ENCODE assay signal across 20 cellular contexts in the genomic region with DNA sequence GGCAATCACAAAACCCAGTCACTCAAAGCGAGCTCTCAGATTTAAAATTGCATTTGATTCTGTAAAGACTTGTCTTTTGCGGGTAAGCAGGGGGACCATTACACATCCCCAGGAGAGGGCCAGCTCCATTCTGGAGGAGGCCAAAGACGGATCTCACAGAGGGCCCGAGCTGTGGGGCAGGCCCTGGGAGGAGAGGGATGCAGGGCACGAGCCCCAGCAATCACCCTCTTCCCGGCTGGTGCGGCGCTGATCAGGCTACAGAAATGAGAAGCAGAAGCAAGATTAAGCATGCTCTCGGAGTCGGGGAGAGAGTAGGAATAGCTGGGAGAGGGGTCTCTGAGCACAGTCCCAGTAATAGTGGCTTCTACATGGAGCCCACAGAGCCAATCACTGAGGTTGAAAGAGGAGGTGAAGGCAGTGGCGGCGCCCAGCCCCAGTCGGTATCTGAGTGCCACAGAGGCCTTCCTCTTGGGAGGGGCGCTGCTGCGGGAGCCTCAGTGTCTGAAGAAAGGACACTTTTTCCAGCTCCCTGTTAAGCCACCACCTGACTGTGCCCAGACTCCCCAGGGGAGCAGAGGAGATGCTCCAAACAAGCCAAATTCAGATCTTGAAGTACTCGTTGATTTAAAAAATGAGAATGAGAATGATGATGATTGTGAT. TPM values are rescaled to one million over a fixed set of nuclear protein-coding genes. Genes with fewer than 3 reads are reported as not detected.
DNase-seq lines count a peak whose midpoint lies in the region; ATAC-seq, FAIRE-seq and TF ChIP-seq lines count a peak whose summit lies in the region.
"Had no signal": no experiment of that assay in that cellular context is flagged by ENCODE, and none has a peak within 500 bp of the region (broad histone marks: within the 10 kb centered on the region; RNA-seq: fewer than 3 reads in every experiment).

No MANE protein-coding gene starts in this region.

- H3K27ac ChIP-seq in right cardiac atrium (ENCODE audit: low read length) (no peak overlapping the region), H1 (ENCODE audit: low read depth, low read length) (no peak overlapping the region), vagina (peak overlapping the region; percentile 51)
- H3K27ac ChIP-seq: 22Rv1, A549, C4-2B, GM23248, HL-60 had no signal

- no peak overlapping the region; the same call in 1 of the 2 replicates for H4K8ac ChIP-seq in H1 (ENCODE audit: extremely low read depth, insufficient read depth, low read length)

- H3K18ac ChIP-seq in H1 (ENCODE audit: extremely low read depth, low read length): peak overlapping the region; percentile 19; the same call in 1 of the 2 replicates

- TF ChIP-seq CTCF in H1 (IDR thresholded peaks at IDR 0.05; ENCODE audit: control extremely low read depth in 1 of 3, insufficient read depth in 1 of 3, low read depth in 1 of 3, low read length in 3 of 3) (no peak), vagina (IDR thresholded peaks at IDR 0.05) (no peak)

- H3K4me3 ChIP-seq in right cardiac atrium (ENCODE audit: low read length): no peak overlapping the region
- H3K4me3 ChIP-seq in H1 (ENCODE audit: extremely low read depth in 1 of 4, insufficient read depth in 2 of 4, low read depth in 3 of 4, low read length in 4 of 4): no peak overlapping the region
- no peak overlapping the region for H3K4me3 ChIP-seq in vagina
- H3K4me3 ChIP-seq: A549, GM23248 had no signal

- H3K79me1 ChIP-seq in H1 (ENCODE audit: low read depth, low read length): peaks cover 7% of the 10 kb centered on the region

- H3K79me2 ChIP-seq in H1 (ENCODE audit: control insufficient read depth in 1 of 2, insufficient read depth in 2 of 2, low read length in 2 of 2): peaks cover 6 to 33% of the 10 kb centered on the region in 2 experiments; a peak in 2 of 4 replicates

- WGBS in right cardiac atrium: 90% methylated on average over 16 of the region's 16 CpGs
- WGBS in H1 (ENCODE audit: extremely low coverage in 1 of 2, insufficient coverage in 1 of 2, insufficient read length in 1 of 2, insufficient replicate concordance in 2 of 2, low coverage in 1 of 2, low lambda C conversion rate in 2 of 2, missing lambda C conversion rate in 1 of 2), 2 experiments: 95% methylated on average over 16 of the region's 16 CpGs; no CpG with 5 or more reads in 1 of the 2 experiments

- no peak overlapping the region for H2BK15ac ChIP-seq in H1 (ENCODE audit: low read length)

- no peak overlapping the region for H4K5ac ChIP-seq in H1 (ENCODE audit: insufficient read length, low read depth, low read length)

- TF ChIP-seq EP300 in H1 (IDR thresholded peaks at IDR 0.05; ENCODE audit: borderline replicate concordance in 1 of 2, low read depth in 2 of 2, low read length in 2 of 2): no peak

- H3K23ac ChIP-seq in H1 (ENCODE audit: insufficient read length): no peak overlapping the region

- H2AFZ ChIP-seq in H1 (ENCODE audit: low read length): no peak overlapping the region
- H2AFZ ChIP-seq: GM23248 had no signal

- CTCF ChIA-PET in H1 (lab: Charles Lee; ENCODE audit: partially characterized antibody): interaction anchor here (0.6 to 1.9 kb wide), 4 partner anchors 10 to 129 kb away, joined by 3 to 8 read pairs (median 6); no protein-coding TSS in a partner anchor

- no peak overlapping the region for H4K91ac ChIP-seq in H1 (replicated peaks; ENCODE audit: insufficient read length, low read length)

- peaks cover 5% of the 10 kb centered on the region; the same call in 1 of the 2 replicates for H3K23me2 ChIP-seq in H1 (ENCODE audit: low read depth, low read length)

- H3K4ac ChIP-seq in H1 (replicated peaks; ENCODE audit: insufficient read length, low read depth, low read length): no peak overlapping the region

- DNase-seq in Right ventricle myocardium inferior (ENCODE audit: missing footprints): peak; percentile 57
- no peak for DNase-seq in right cardiac atrium
- DNase-seq in H1 (ENCODE audit: low read depth in 1 of 2, low spot score in 2 of 2): no peak
- DNase-seq in posterior vena cava (ENCODE audit: low spot score): peak; percentile 79
- DNase-seq in vagina (ENCODE audit: extremely low spot score in 2 of 2): no peak
- no peak for DNase-seq in activated CD4-positive, alpha-beta T cell treated with anti-CD3 and anti-CD28 coated beads, Interleukin-2, amount 50 U/mL, for 48 hours
- no peak for DNase-seq in HCEC 1CT
- DNase-seq: AML-193; CD4-positive, alpha-beta memory T cell; DMS153; GDM1; GM23248; H7 had no signal

- no peaks in the 10 kb centered on the region for H3K9me3 ChIP-seq in right cardiac atrium (ENCODE audit: control insufficient read depth, low read length)
- H3K9me3 ChIP-seq in H1 (ENCODE audit: insufficient read depth in 2 of 2, low read depth in 1 of 2, low read length in 1 of 2): no peaks in the 10 kb centered on the region
- H3K9me3 ChIP-seq in vagina: no peaks in the 10 kb centered on the region
- H3K9me3 ChIP-seq: A549 had no signal

- H2BK5ac ChIP-seq in H1 (ENCODE audit: low read depth, low read length): 0 out of 2 replicates have a peak overlapping the region, but pooled peaks have one; percentile 24

- no peak overlapping the region for H3K56ac ChIP-seq in H1 (replicated peaks; ENCODE audit: insufficient read length, low read depth, low read length)

- intact Hi-C loops in Right ventricle myocardium inferior (cut with DNase I): no loop called here
- intact Hi-C loops in right cardiac atrium (cut with DNase I): no loop called here
- intact Hi-C loops in posterior vena cava (cut with DNase I): no loop called here
- intact Hi-C loops in vagina (cut with DNase I): no loop called here

- H2AK5ac ChIP-seq in H1 (ENCODE audit: low read depth, low read length): 0 out of 2 replicates have a peak overlapping the region, but pooled peaks have one; percentile 6

- H3K4me2 ChIP-seq in H1 (ENCODE audit: insufficient read depth in 1 of 2, low read depth in 2 of 2, low read length in 2 of 2): no peak overlapping the region
- H3K4me2 ChIP-seq: A549 had no signal

- no peak overlapping the region for H3K14ac ChIP-seq in H1 (ENCODE audit: insufficient read length)

- H3K9ac ChIP-seq in H1 (replicated peaks in 1 of 4; ENCODE audit: extremely low read depth in 1 of 4, low read depth in 3 of 4, low read length in 3 of 4): no peak overlapping the region
- H3K9ac ChIP-seq: GM23248 had no signal

- POLR2A ChIA-PET in H1 (lab: Charles Lee; ENCODE audit: partially characterized antibody): interaction anchor here (1.1 to 1.7 kb wide), 2 partner anchors 15 to 18 kb away, joined by 3 to 4 read pairs; no protein-coding TSS in a partner anchor

- H3K36me3 ChIP-seq in H1 (ENCODE audit: control insufficient read depth in 2 of 4, insufficient read depth in 4 of 4, low read length in 3 of 4): peaks cover 4 to 68% (median 20%) of the 10 kb centered on the region in 4 experiments
- H3K36me3 ChIP-seq in vagina: peaks cover 0 to 40% of the 10 kb centered on the region in 2 donors

- H2BK12ac ChIP-seq in H1 (ENCODE audit: low read depth, low read length): no peak overlapping the region

- H2BK20ac ChIP-seq in H1 (ENCODE audit: low read length): no peak overlapping the region

- ATAC-seq in Right ventricle myocardium inferior (no peak), right cardiac atrium (no peak), GM18867 (IDR thresholded peaks at IDR 0.05; ENCODE audit: unreplicated experiment) (no peak)
- ATAC-seq: A549 had no signal

- no peaks in the 10 kb centered on the region for H3K27me3 ChIP-seq in right cardiac atrium (ENCODE audit: control insufficient read depth, insufficient read depth)
- H3K27me3 ChIP-seq in H1 (replicated peaks in 1 of 4; ENCODE audit: control insufficient read depth in 3 of 4, extremely low read depth in 1 of 4, insufficient read depth in 3 of 4, low read length in 3 of 4): no peaks in the 10 kb centered on the region; a peak in 1 of 7 replicates
- no peaks in the 10 kb centered on the region for H3K27me3 ChIP-seq in vagina

- peaks cover 0 to 5% of the 10 kb centered on the region in 2 experiments for H4K20me1 ChIP-seq in H1 (replicated peaks in 1 of 2; ENCODE audit: control insufficient read depth in 1 of 2, insufficient read depth in 2 of 2, low read length in 2 of 2)

- FAIRE-seq in H1 (lab: Jason Lieb, UNC): no peak
- FAIRE-seq: A549, GM12892 had no signal

- no peak for TF ChIP-seq RAD21 in H1 (IDR thresholded peaks at IDR 0.05 in 1 of 2, conservative IDR thresholded peaks at IDR 0.05 in 1 of 2; ENCODE audit: low read depth in 2 of 2, low read length in 2 of 2)

- H3K4me1 ChIP-seq in right cardiac atrium (ENCODE audit: control insufficient read depth, insufficient read depth, low read length) (no peaks in the 10 kb centered on the region), H1 (replicated peaks in 1 of 4; ENCODE audit: control insufficient read depth in 3 of 4, insufficient read depth in 4 of 4, low read length in 3 of 4) (peaks cover 13 to 20% (median 17%) of the 10 kb centered on the region in 4 experiments), vagina (peaks cover 35% of the 10 kb centered on the region)
- H3K4me1 ChIP-seq: A549 had no signal

- TF ChIP-seq POLR2A in H1 (IDR thresholded peaks at IDR 0.05; ENCODE audit: control extremely low read depth in 1 of 2, low read depth in 2 of 2, low read length in 2 of 2): no peak
- TF ChIP-seq POLR2A in vagina (IDR thresholded peaks at IDR 0.05): no peak

- no peak overlapping the region for H2BK120ac ChIP-seq in H1 (replicated peaks; ENCODE audit: low read depth, low read length)

TF ChIP-seq in H1, 55 proteins besides CTCF, POLR2A, EP300 and RAD21 (continues in another document):
- TF ChIP-seq PHF8 (conservative IDR thresholded peaks at IDR 0.05; ENCODE audit: low read depth, low read length) (no peak), NANOG (IDR thresholded peaks at IDR 0.05; ENCODE audit: insufficient read depth, low read depth, low read length, poor library complexity, severe bottlenecking) (no peak), RNF2 (IDR thresholded peaks at IDR 0.05; ENCODE audit: borderline replicate concordance, low read depth, low read length, missing control alignments, poor library complexity, severe bottlenecking) (no peak), BRCA1 (IDR thresholded peaks at IDR 0.05; ENCODE audit: low read depth, low read length) (no peak), KDM5A (IDR thresholded peaks at IDR 0.05; ENCODE audit: low read length) (no peak), SIRT6 (IDR thresholded peaks at IDR 0.05; ENCODE audit: low read length) (no peak)

RNA-seq across cellular contexts. Expression of gene CXCL12, which starts 7.1 kb away (rescaled TPM):
- total RNA-seq in Right ventricle myocardium inferior (144 TPM), right cardiac atrium (100 to 1,000 TPM; 102 to 154 (median 114) TPM), posterior vena cava (100 to 1,000 TPM; 206 to 238 TPM), vagina (112 TPM)
- polyA plus RNA-seq in right cardiac atrium (104 TPM), H1 (2011; rRNA removed) (53.8 and 79.9 TPM in 2 replicates)
- 48.0 and 51.4 TPM in 2 replicates for total RNA-seq in H1 (2021; fragmentation: NEBNext Ultra II Directional; extraction: Animal tissue kit (Norgen Biotek cat#: 25700))
- polyA plus RNA-seq in H1 (2011; cell fraction: cytosol; rRNA removed): 46.6 TPM
- 67.1 TPM for polyA plus RNA-seq in H1 (2011; cell fraction: nucleus; rRNA removed)
- 33.5 to 42.8 TPM (median 37.2 TPM) in 4 replicates for polyA plus RNA-seq in H1 (2012, experiment 1 of 2)
- polyA plus RNA-seq in H1 (2012, experiment 2 of 2): 30.6 TPM
- polyA plus RNA-seq in H1 (2013, experiment 1 of 2): 68.4 TPM
- 78.8 TPM for polyA plus RNA-seq in H1 (2013, experiment 2 of 2)
- 21.6 and 32.5 TPM in 2 replicates for polyA minus RNA-seq in H1 (2011; rRNA and poly(A)+ RNA removed)
- 25.7 TPM for polyA minus RNA-seq in H1 (2011; cell fraction: cytosol; rRNA and poly(A)+ RNA removed)
- 36.3 TPM for polyA minus RNA-seq in H1 (2011; cell fraction: nucleus; rRNA and poly(A)+ RNA removed)
- total RNA-seq: CD4-positive, alpha-beta memory T cell; HT1080 had no signal
- polyA plus RNA-seq: CD4-positive, alpha-beta memory T cell had no signal

Comparison
In these comparisons a context has a peak if more than half of its experiments do, and no peak if none do; other contexts are left out.
1. DNase-seq: peak in Right ventricle myocardium inferior (single experiment) and posterior vena cava (single experiment); none in right cardiac atrium (0 of 3), H1 (0 of 2), vagina (0 of 2), activated CD4-positive, alpha-beta T cell treated with anti-CD3 and anti-CD28 coated beads, Interleukin-2, amount 50 U/mL, for 48 hours (0 of 2) and HCEC 1CT (single experiment).